In the genomic region with DNA sequence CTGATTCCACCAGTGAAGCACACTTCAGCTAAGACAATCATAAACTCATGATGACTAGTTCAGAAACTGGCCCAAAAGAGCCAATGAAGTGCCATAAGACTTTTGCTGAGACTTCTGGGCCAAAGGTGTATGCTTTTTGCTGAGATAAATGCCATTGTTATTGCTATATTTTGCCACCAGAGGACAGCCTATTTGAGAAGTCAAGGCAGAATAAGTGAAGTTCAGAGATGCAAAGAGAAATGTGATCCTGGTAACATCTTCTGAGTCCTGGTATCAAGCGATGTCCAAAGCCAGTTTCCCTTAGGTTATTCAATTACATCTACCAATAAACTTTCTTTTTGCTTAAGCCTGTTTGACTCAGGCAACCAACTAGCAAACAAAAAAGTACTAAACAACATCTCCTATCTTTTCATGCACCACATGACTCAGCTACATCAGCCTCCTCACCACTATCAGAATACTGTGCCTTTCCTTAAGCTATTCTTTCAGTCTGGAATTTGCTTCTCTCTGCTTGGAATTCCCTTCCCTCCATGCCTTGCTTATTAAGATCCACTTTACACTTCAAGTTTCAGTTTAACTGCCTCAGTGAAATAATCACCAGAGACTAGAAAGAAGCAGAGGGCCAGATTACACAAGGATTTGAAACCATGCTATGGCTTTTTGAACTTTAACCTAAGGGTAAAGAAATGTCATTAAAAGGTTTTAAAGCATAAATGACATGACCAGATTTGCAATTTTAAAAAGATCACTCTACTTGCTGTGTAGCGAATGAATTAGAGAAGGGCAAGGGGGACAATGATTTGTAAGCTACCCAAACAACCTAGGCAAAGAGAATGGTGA, we compare ENCODE assay signal across 8 cellular contexts. TPM values are rescaled to one million over a fixed set of nuclear protein-coding genes. Genes with fewer than 3 reads are reported as not detected.
DNase-seq lines count a peak whose midpoint lies in the region; ATAC-seq and TF ChIP-seq lines count a peak whose summit lies in the region.

No MANE protein-coding gene starts in this region.

- H3K4me3 Mint-ChIP-seq in activated T-cell treated with anti-CD3 and anti-CD28 coated beads, Interleukin-2, amount 50 U/mL, for 4 hours: no peak overlapping the region
- no peak overlapping the region for H3K4me3 Mint-ChIP-seq in mesothelial cell of epicardium

- no peaks in the 10 kb centered on the region for H3K9me3 ChIP-seq in testis

- intact Hi-C loops in testis (cut with DNase I; ENCODE audit: low total_unique reads): no loop called here

- H3K27me3 Mint-ChIP-seq in activated T-cell treated with anti-CD3 and anti-CD28 coated beads, Interleukin-2, amount 50 U/mL, for 4 hours (ENCODE audit: low read depth): no peaks in the 10 kb centered on the region
- no peaks in the 10 kb centered on the region for H3K27me3 Mint-ChIP-seq in mesothelial cell of epicardium (ENCODE audit: low read depth)

- no peaks in the 10 kb centered on the region for H3K36me3 ChIP-seq in testis (ENCODE audit: low read depth, missing control alignments)

- no peak overlapping the region for H3K4me3 ChIP-seq in testis

- ATAC-seq in activated T-cell treated with anti-CD3 and anti-CD28 coated beads, Interleukin-2, amount 50 U/mL, for 4 hours: peak; percentile 76 to 77
- no peak for ATAC-seq in GM21528 (IDR thresholded peaks at IDR 0.05; ENCODE audit: low FRiP score, unreplicated experiment)

- TF ChIP-seq CTCF in testis (IDR thresholded peaks at IDR 0.05): peak; percentile 20 to 30 (median 29)
- TF ChIP-seq CTCF in mesothelial cell of epicardium (IDR thresholded peaks at IDR 0.05; ENCODE audit: unreplicated experiment): no peak

- H3K4me1 ChIP-seq in testis: peaks cover 9% of the 10 kb centered on the region

- no peaks in the 10 kb centered on the region for H3K27me3 ChIP-seq in testis

- H3K27ac Mint-ChIP-seq in mesothelial cell of epicardium: no peak overlapping the region

- no peak for DNase-seq in activated T-cell treated with anti-CD3 and anti-CD28 coated beads, Interleukin-2, amount 50 U/mL, for 4 hours
- no peak for DNase-seq in activated T-cell treated with anti-CD3 and anti-CD28 coated beads, Interleukin-2, amount 50 U/mL, for 1 hour
- DNase-seq in NCI-H226 (peak; percentile 70), fibroblast of gingiva (ENCODE audit: low read depth) (peak; percentile 38), testis (no peak), mesothelial cell of epicardium (ENCODE audit: low spot score in 2 of 2, unreplicated experiment in 2 of 2) (no peak), NCI-H2029 treated with DMSO at 0.1 percent for 48 hours (lab: John Stamatoyannopoulos, UW) (no peak)

- peaks cover 15% of the 10 kb centered on the region for H3K36me3 Mint-ChIP-seq in activated T-cell treated with anti-CD3 and anti-CD28 coated beads, Interleukin-2, amount 50 U/mL, for 4 hours (ENCODE audit: insufficient read depth)
- peaks cover 7% of the 10 kb centered on the region for H3K36me3 Mint-ChIP-seq in mesothelial cell of epicardium

- peaks cover 11% of the 10 kb centered on the region for H3K9me3 Mint-ChIP-seq in activated T-cell treated with anti-CD3 and anti-CD28 coated beads, Interleukin-2, amount 50 U/mL, for 4 hours
- H3K9me3 Mint-ChIP-seq in mesothelial cell of epicardium: peaks cover 23% of the 10 kb centered on the region

- H3K4me1 Mint-ChIP-seq in activated T-cell treated with anti-CD3 and anti-CD28 coated beads, Interleukin-2, amount 50 U/mL, for 4 hours (ENCODE audit: low read depth): peaks cover 14% of the 10 kb centered on the region
- no peaks in the 10 kb centered on the region for H3K4me1 Mint-ChIP-seq in mesothelial cell of epicardium

- H3K27ac ChIP-seq in testis: peak overlapping the region; percentile 66 to 71

- WGBS in testis, 2 donors: 88 to 98% methylated on average over 2 of the region's 2 CpGs

- TF ChIP-seq POLR2A in testis (IDR thresholded peaks at IDR 0.05): no peak

RNA-seq across cellular contexts. Expression of a gene that starts 14.0 kb away (rescaled TPM):
- 10 to 100 TPM; 30.5 to 34.4 (median 30.5) TPM for total RNA-seq in activated T-cell treated with anti-CD3 and anti-CD28 coated beads, Interleukin-2, amount 50 U/mL, for 4 hours
- total RNA-seq in testis (10 to 100 TPM; 63.0 to 92.0 TPM), mesothelial cell of epicardium (24.2 to 30.0 TPM (median 26.5 TPM) in 3 replicates)
- 71.6 TPM for polyA plus RNA-seq in testis (ENCODE audit: insufficient read depth, low read depth, low replicate concordance)

Comparison
In these comparisons a context has a peak if more than half of its experiments do, and no peak if none do; other contexts are left out.
1. DNase-seq: peak in NCI-H226 (single experiment) and fibroblast of gingiva (single experiment); none in activated T-cell treated with anti-CD3 and anti-CD28 coated beads, Interleukin-2, amount 50 U/mL, for 4 hours (single experiment), activated T-cell treated with anti-CD3 and anti-CD28 coated beads, Interleukin-2, amount 50 U/mL, for 1 hour (single experiment), testis (single experiment), mesothelial cell of epicardium (0 of 2) and NCI-H2029 treated with DMSO at 0.1 percent for 48 hours (single experiment).